ENCODE assay signal across 11 cellular contexts in the genomic region with DNA sequence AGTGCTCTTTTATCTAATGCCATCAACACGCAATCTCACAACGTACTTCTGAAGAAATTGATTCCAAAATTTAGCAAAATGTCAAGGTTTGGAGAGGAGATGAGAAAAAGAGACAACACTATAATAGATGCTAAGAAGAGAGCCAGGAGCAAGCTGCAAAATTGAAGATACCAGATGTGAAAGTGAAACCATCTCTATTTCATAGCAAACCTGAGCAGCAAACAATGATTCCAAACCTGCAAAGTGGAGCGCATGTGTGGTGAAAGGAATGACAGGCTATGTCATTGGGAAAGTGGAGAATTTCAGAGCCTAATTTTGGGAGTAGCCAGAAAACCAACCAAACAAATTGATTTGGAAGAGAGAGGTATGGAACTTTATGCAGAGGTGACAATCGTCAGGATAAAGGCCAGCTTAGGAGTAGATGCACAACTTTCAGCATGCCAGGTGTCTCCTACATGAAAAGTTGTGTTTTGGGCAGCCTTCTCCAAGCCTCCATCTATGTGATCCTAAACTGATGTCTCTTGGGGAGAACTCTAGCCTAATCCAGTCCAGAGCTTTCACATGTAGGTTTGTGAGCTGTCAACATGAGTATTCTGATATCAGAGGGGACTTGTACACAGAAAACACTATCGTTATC.
DNase-seq lines count a peak whose midpoint lies in the region; ATAC-seq and TF ChIP-seq lines count a peak whose summit lies in the region.
"Had no signal": no experiment of that assay in that cellular context is flagged by ENCODE, and none has a peak within 500 bp of the region (broad histone marks: within the 10 kb centered on the region; RNA-seq: fewer than 3 reads in every experiment).

No MANE protein-coding gene starts in this region.

- no peak for TF ChIP-seq CTCF in BE2C (IDR thresholded peaks at IDR 0.05; ENCODE audit: low read depth, low read length)
- no peak for TF ChIP-seq CTCF in DND-41 (IDR thresholded peaks at IDR 0.05; ENCODE audit: borderline replicate concordance, extremely low read depth, low read length, poor library complexity, severe bottlenecking)

- peak overlapping the region; percentile 1 for H3K27ac Mint-ChIP-seq in T-helper 1 cell treated with Interleukin-12 subunit alpha and Interleukin-12 subunit beta and Interleukin-4 antibody, amounts not matched to agents 30 μg/mL and 1 μg/mL, for 36 hours
- H3K27ac Mint-ChIP-seq: endodermal cell had no signal

- DNase-seq in BE2C (no peak), DND-41 (peak; percentile 39), left lobe of liver (ENCODE audit: low spot score) (no peak), AG20443 (ENCODE audit: low spot score) (no peak), superior temporal gyrus (ENCODE audit: extremely low spot score) (no peak)
- DNase-seq: body of pancreas, endodermal cell, NCI-H2171 treated with DMSO at 0.1 percent for 48 hours, substantia nigra had no signal

- H3K4me1 Mint-ChIP-seq in T-helper 1 cell treated with Interleukin-12 subunit alpha and Interleukin-12 subunit beta and Interleukin-4 antibody, amounts not matched to agents 30 μg/mL and 1 μg/mL, for 36 hours (ENCODE audit: low read depth) = peaks cover 12% of the 10 kb centered on the region

- H3K36me3 ChIP-seq in BE2C = no peaks in the 10 kb centered on the region
- no peaks in the 10 kb centered on the region for H3K36me3 ChIP-seq in DND-41 (ENCODE audit: insufficient read depth, low read length)

- no peaks in the 10 kb centered on the region for H3K9me3 Mint-ChIP-seq in T-helper 1 cell treated with Interleukin-12 subunit alpha and Interleukin-12 subunit beta and Interleukin-4 antibody, amounts not matched to agents 30 μg/mL and 1 μg/mL, for 36 hours
- H3K9me3 Mint-ChIP-seq: endodermal cell had no signal

- peak overlapping the region; percentile 66 for H3K4me3 Mint-ChIP-seq in T-helper 1 cell treated with Interleukin-12 subunit alpha and Interleukin-12 subunit beta and Interleukin-4 antibody, amounts not matched to agents 30 μg/mL and 1 μg/mL, for 36 hours
- H3K4me3 Mint-ChIP-seq: endodermal cell had no signal

- peak overlapping the region; percentile 57 for H3K4me2 ChIP-seq in DND-41 (ENCODE audit: insufficient read depth, low read length)

- H3K27me3 ChIP-seq in BE2C (no peaks in the 10 kb centered on the region), DND-41 (ENCODE audit: insufficient read depth, low read length, poor library complexity) (no peaks in the 10 kb centered on the region)
- H3K27me3 ChIP-seq: body of pancreas had no signal

- H3K4me3 ChIP-seq in BE2C (ENCODE audit: low read depth, low read length) (peak overlapping the region; percentile 21), DND-41 (ENCODE audit: low read depth in 1 of 2, low read length in 2 of 2) (peak overlapping the region in 1 of 2 experiments; percentile 12; a peak in 2 of 4 replicates)
- H3K4me3 ChIP-seq: body of pancreas had no signal

- no peaks in the 10 kb centered on the region for H4K20me1 ChIP-seq in DND-41 (ENCODE audit: insufficient read depth, low read length)

- H3K9me3 ChIP-seq in BE2C (no peaks in the 10 kb centered on the region), DND-41 (ENCODE audit: insufficient read depth, low read length, severe bottlenecking) (no peaks in the 10 kb centered on the region)
- H3K9me3 ChIP-seq: body of pancreas had no signal

- H3K27me3 Mint-ChIP-seq in T-helper 1 cell treated with Interleukin-12 subunit alpha and Interleukin-12 subunit beta and Interleukin-4 antibody, amounts not matched to agents 30 μg/mL and 1 μg/mL, for 36 hours (ENCODE audit: low read depth) = peaks cover 6% of the 10 kb centered on the region

- H3K36me3 Mint-ChIP-seq in T-helper 1 cell treated with Interleukin-12 subunit alpha and Interleukin-12 subunit beta and Interleukin-4 antibody, amounts not matched to agents 30 μg/mL and 1 μg/mL, for 36 hours (ENCODE audit: low read depth) = peaks cover 2% of the 10 kb centered on the region

- H3K79me2 ChIP-seq in DND-41 (ENCODE audit: insufficient read depth, low read length) = no peaks in the 10 kb centered on the region

- TF ChIP-seq POLR2A in GM18505 (IDR thresholded peaks at IDR 0.05; ENCODE audit: borderline replicate concordance, extremely low read depth, insufficient read depth, insufficient read length) = no peak

- H3K4me1 ChIP-seq in BE2C = peaks cover 19% of the 10 kb centered on the region
- peaks cover 14% of the 10 kb centered on the region for H3K4me1 ChIP-seq in DND-41 (ENCODE audit: insufficient read depth, low read length)
- H3K4me1 ChIP-seq: body of pancreas had no signal

- ATAC-seq in DND-41 (ENCODE audit: insufficient read depth, low read depth) (peak; percentile 93), left lobe of liver (peak; percentile 93), GM18505 (IDR thresholded peaks at IDR 0.05; ENCODE audit: unreplicated experiment) (no peak)
- ATAC-seq: body of pancreas had no signal

- H3K27ac ChIP-seq in DND-41 (ENCODE audit: low read length) = peak overlapping the region; percentile 37
- H3K27ac ChIP-seq: body of pancreas had no signal

- peak overlapping the region; percentile 15; the same call in 1 of the 2 replicates for H3K9ac ChIP-seq in DND-41 (ENCODE audit: low read depth, low read length)

- peak overlapping the region; percentile 76 for H2AFZ ChIP-seq in DND-41 (ENCODE audit: low read depth, low read length)
